10 cellular contexts compared by ENCODE assay signal in the genomic region with DNA sequence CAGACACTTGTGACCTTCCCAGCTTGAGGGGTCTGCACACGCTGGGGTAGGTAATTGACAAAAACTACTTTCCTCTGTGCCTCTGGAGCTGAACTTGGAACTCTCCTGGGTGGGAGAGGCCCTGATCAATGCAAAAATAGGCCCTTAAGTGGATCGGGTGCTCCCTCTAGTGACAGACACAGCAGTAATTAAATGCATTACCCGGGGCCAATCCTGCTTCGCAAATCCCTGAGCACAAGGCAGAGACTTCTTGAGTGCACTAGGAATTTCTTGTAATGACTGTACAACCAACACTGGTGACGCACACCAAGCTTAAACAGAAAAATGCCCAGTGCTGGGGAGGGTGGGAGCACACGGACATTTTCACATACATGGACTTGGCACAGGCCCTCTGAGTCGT. TPM values are rescaled to one million over a fixed set of nuclear protein-coding genes. Genes with fewer than 3 reads are reported as not detected.
DNase-seq lines count a peak whose midpoint lies in the region; ATAC-seq and TF ChIP-seq lines count a peak whose summit lies in the region.
"Had no signal": no experiment of that assay in that cellular context is flagged by ENCODE, and none has a peak within 500 bp of the region (broad histone marks: within the 10 kb centered on the region; RNA-seq: fewer than 3 reads in every experiment).

No MANE protein-coding gene starts in this region.

- no peak overlapping the region for H3K4me3 Mint-ChIP-seq in activated T-helper 2 cell treated with anti-CD3 and anti-CD28 coated beads, Interferon-gamma antibody, Interleukin-2, Interleukin-4, amounts not matched to agents 10 μg/mL and 5 μg/mL and 100 μg/mL, durations not matched to agents 14 hours and 24 hours and 36 hours (ENCODE audit: low read depth)

- H3K36me3 ChIP-seq in OCI-LY1 (ENCODE audit: insufficient read depth, low read length), result no peaks in the 10 kb centered on the region; the same call in 1 of the 2 replicates

- peaks cover 3% of the 10 kb centered on the region; the same call in 1 of the 2 replicates for H3K9me3 ChIP-seq in OCI-LY1 (ENCODE audit: low read length)

- H3K79me2 ChIP-seq in OCI-LY1 (ENCODE audit: insufficient read depth, low read length), result no peaks in the 10 kb centered on the region

- H3K4me2 ChIP-seq in OCI-LY1 (ENCODE audit: low read length), result no peak overlapping the region

- H3K4me3 ChIP-seq in HL-60 (replicated peaks; ENCODE audit: insufficient read depth, low read length), result no peak overlapping the region
- no peak overlapping the region for H3K4me3 ChIP-seq in OCI-LY1 (ENCODE audit: low read depth, low read length, poor library complexity, severe bottlenecking)
- H3K4me3 ChIP-seq in fibroblast of the aortic adventitia (ENCODE audit: low read depth, low read length), result no peak overlapping the region

- H3K4me1 Mint-ChIP-seq in activated T-helper 2 cell treated with anti-CD3 and anti-CD28 coated beads, Interferon-gamma antibody, Interleukin-2, Interleukin-4, amounts not matched to agents 10 μg/mL and 5 μg/mL and 100 μg/mL, durations not matched to agents 14 hours and 24 hours and 36 hours (ENCODE audit: low read depth), result peaks cover 9% of the 10 kb centered on the region

- no peak for ATAC-seq in HG03097 (IDR thresholded peaks at IDR 0.05; ENCODE audit: low FRiP score, unreplicated experiment)
- no peak for ATAC-seq in HG03159 (IDR thresholded peaks at IDR 0.05; ENCODE audit: unreplicated experiment)

- H3K9ac ChIP-seq in OCI-LY1 (ENCODE audit: low read length), result no peak overlapping the region

- no peaks in the 10 kb centered on the region for H3K27me3 ChIP-seq in HL-60 (ENCODE audit: insufficient read depth, poor library complexity, severe bottlenecking)
- peaks cover 13% of the 10 kb centered on the region; the same call in 1 of the 2 replicates for H3K27me3 ChIP-seq in OCI-LY1 (ENCODE audit: insufficient read depth, low read length)

- no peaks in the 10 kb centered on the region for H3K36me3 Mint-ChIP-seq in activated T-helper 2 cell treated with anti-CD3 and anti-CD28 coated beads, Interferon-gamma antibody, Interleukin-2, Interleukin-4, amounts not matched to agents 10 μg/mL and 5 μg/mL and 100 μg/mL, durations not matched to agents 14 hours and 24 hours and 36 hours (ENCODE audit: low read depth)

- TF ChIP-seq CTCF in HL-60 (IDR thresholded peaks at IDR 0.05; ENCODE audit: insufficient read depth, low read length) (peak; percentile 76), OCI-LY1 (IDR thresholded peaks at IDR 0.05; ENCODE audit: low read length) (peak; percentile 95), fibroblast of the aortic adventitia (IDR thresholded peaks at IDR 0.05; ENCODE audit: insufficient read depth, low read length) (peak; percentile 73)

- DNase-seq in COLO668 (lab: John Stamatoyannopoulos, UW; ENCODE audit: unreplicated experiment) (peak; percentile 54), HL-60 (ENCODE audit: low read depth in 1 of 2, low spot score in 1 of 2) (peak in 1 of 2 experiments; percentile 68), fibroblast of the aortic adventitia (ENCODE audit: low read depth) (peak; percentile 90), nucleus accumbens (lab: John Stamatoyannopoulos, UW) (peak in 45 of 56 donors; percentile 7 to 77 (median 42))
- DNase-seq in activated T-helper 2 cell treated with anti-CD3 and anti-CD28 coated beads, Interferon-gamma antibody, Interleukin-2, Interleukin-4, amounts not matched to agents 10 μg/mL and 5 μg/mL and 100 μg/mL, durations not matched to agents 14 hours and 24 hours and 36 hours (ENCODE audit: low spot score), result peak; percentile 26

- no peaks in the 10 kb centered on the region for H4K20me1 ChIP-seq in OCI-LY1 (ENCODE audit: insufficient read depth, low read length)

- H2AFZ ChIP-seq in OCI-LY1 (ENCODE audit: low read length), result no peak overlapping the region

- no peaks in the 10 kb centered on the region for H3K4me1 ChIP-seq in OCI-LY1 (ENCODE audit: insufficient read depth, low read length, severe bottlenecking)

- H3K9me2 ChIP-seq in OCI-LY1 (ENCODE audit: low read depth, low read length), result no peaks in the 10 kb centered on the region

- no peak overlapping the region for H3K27ac Mint-ChIP-seq in activated T-helper 2 cell treated with anti-CD3 and anti-CD28 coated beads, Interferon-gamma antibody, Interleukin-2, Interleukin-4, amounts not matched to agents 10 μg/mL and 5 μg/mL and 100 μg/mL, durations not matched to agents 14 hours and 24 hours and 36 hours

- no peak overlapping the region for H3K27ac ChIP-seq in HL-60 (replicated peaks)
- no peak overlapping the region for H3K27ac ChIP-seq in OCI-LY1 (ENCODE audit: low read depth, low read length, poor library complexity, severe bottlenecking)

- peaks cover 10% of the 10 kb centered on the region for H3K27me3 Mint-ChIP-seq in activated T-helper 2 cell treated with anti-CD3 and anti-CD28 coated beads, Interferon-gamma antibody, Interleukin-2, Interleukin-4, amounts not matched to agents 10 μg/mL and 5 μg/mL and 100 μg/mL, durations not matched to agents 14 hours and 24 hours and 36 hours (ENCODE audit: low read depth)

- H3F3A ChIP-seq in OCI-LY1 (ENCODE audit: insufficient read depth, low read length), result no peaks in the 10 kb centered on the region

- no peaks in the 10 kb centered on the region for H3K9me3 Mint-ChIP-seq in activated T-helper 2 cell treated with anti-CD3 and anti-CD28 coated beads, Interferon-gamma antibody, Interleukin-2, Interleukin-4, amounts not matched to agents 10 μg/mL and 5 μg/mL and 100 μg/mL, durations not matched to agents 14 hours and 24 hours and 36 hours

- intact Hi-C loops in activated T-helper 2 cell treated with anti-CD3 and anti-CD28 coated beads, Interferon-gamma antibody, Interleukin-2, Interleukin-4, amounts not matched to agents 10 μg/mL and 5 μg/mL and 100 μg/mL, durations not matched to agents 14 hours and 24 hours and 36 hours (cut with micrococcal nuclease), result loop anchor here (2.0 kb wide), 1 partner anchor 125 kb away; no protein-coding TSS in a partner anchor

RNA-seq across cellular contexts. Expression of gene UBE2S, which starts 10.6 kb away (rescaled TPM):
- 210 and 220 TPM in 2 replicates for total RNA-seq in activated T-helper 2 cell treated with anti-CD3 and anti-CD28 coated beads, Interferon-gamma antibody, Interleukin-2, Interleukin-4, amounts not matched to agents 10 μg/mL and 5 μg/mL and 100 μg/mL, durations not matched to agents 14 hours and 24 hours and 36 hours
- total RNA-seq in fibroblast of the aortic adventitia (ENCODE audit: low replicate concordance), result 22.6 and 65.4 TPM in 2 replicates

RNA-seq across cellular contexts. Expression of gene SHISA7, which starts 24.9 kb away (rescaled TPM):
- not detected in 2 replicates for total RNA-seq in activated T-helper 2 cell treated with anti-CD3 and anti-CD28 coated beads, Interferon-gamma antibody, Interleukin-2, Interleukin-4, amounts not matched to agents 10 μg/mL and 5 μg/mL and 100 μg/mL, durations not matched to agents 14 hours and 24 hours and 36 hours
- total RNA-seq in fibroblast of the aortic adventitia (ENCODE audit: low replicate concordance), result not detected in 2 replicates
- total RNA-seq: activated CD8-positive, alpha-beta memory T cell treated with anti-CD3 and anti-CD28 coated beads for 36 hours had no signal

RNA-seq across cellular contexts. Expression of gene RPL28, which starts 32.5 kb away (rescaled TPM):
- 2,206 and 2,207 TPM in 2 replicates for total RNA-seq in activated T-helper 2 cell treated with anti-CD3 and anti-CD28 coated beads, Interferon-gamma antibody, Interleukin-2, Interleukin-4, amounts not matched to agents 10 μg/mL and 5 μg/mL and 100 μg/mL, durations not matched to agents 14 hours and 24 hours and 36 hours
- 88.6 and 829 TPM in 2 replicates for total RNA-seq in fibroblast of the aortic adventitia (ENCODE audit: low replicate concordance)

RNA-seq across cellular contexts. Expression of gene TMEM238, which starts 34.1 kb away (rescaled TPM):
- 7.9 and 10.5 TPM in 2 replicates for total RNA-seq in activated T-helper 2 cell treated with anti-CD3 and anti-CD28 coated beads, Interferon-gamma antibody, Interleukin-2, Interleukin-4, amounts not matched to agents 10 μg/mL and 5 μg/mL and 100 μg/mL, durations not matched to agents 14 hours and 24 hours and 36 hours
- not detected in 2 replicates for total RNA-seq in fibroblast of the aortic adventitia (ENCODE audit: low replicate concordance)
- total RNA-seq: urinary bladder had no signal

RNA-seq across cellular contexts. Expression of gene TMEM190, which starts 41.6 kb away (rescaled TPM):
- total RNA-seq in activated T-helper 2 cell treated with anti-CD3 and anti-CD28 coated beads, Interferon-gamma antibody, Interleukin-2, Interleukin-4, amounts not matched to agents 10 μg/mL and 5 μg/mL and 100 μg/mL, durations not matched to agents 14 hours and 24 hours and 36 hours, result not detected in 2 replicates
- total RNA-seq in fibroblast of the aortic adventitia (ENCODE audit: low replicate concordance), result not detected in 2 replicates
- total RNA-seq: activated CD8-positive, alpha-beta memory T cell treated with anti-CD3 and anti-CD28 coated beads for 36 hours; urinary bladder had no signal
